In the genomic region with DNA sequence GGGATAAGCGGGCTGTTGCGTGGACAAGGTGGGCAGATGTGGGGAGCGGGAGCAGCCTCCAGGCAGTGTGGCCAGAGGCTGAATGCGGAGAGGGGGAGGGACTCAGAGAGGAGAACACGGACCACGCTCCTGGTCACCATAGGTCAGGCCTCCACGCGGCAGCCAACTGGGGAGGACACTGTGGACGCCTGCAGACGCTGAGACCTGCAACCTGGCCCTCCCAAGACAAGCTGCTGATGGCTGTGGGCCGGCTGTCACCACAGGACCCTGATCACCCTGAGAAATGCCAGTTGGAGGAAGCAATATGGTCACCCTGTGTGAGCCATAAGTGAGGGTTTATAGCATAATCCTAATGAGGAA, we compare ENCODE assay signal across 1 cellular context.
TF ChIP-seq lines count a peak whose summit lies in the region.

No MANE protein-coding gene starts in this region.

TF ChIP-seq in GM23338, 12 proteins besides CTCF, POLR2A, EP300 and RAD21 (continued from another document):
- TF ChIP-seq, protein P1, sequence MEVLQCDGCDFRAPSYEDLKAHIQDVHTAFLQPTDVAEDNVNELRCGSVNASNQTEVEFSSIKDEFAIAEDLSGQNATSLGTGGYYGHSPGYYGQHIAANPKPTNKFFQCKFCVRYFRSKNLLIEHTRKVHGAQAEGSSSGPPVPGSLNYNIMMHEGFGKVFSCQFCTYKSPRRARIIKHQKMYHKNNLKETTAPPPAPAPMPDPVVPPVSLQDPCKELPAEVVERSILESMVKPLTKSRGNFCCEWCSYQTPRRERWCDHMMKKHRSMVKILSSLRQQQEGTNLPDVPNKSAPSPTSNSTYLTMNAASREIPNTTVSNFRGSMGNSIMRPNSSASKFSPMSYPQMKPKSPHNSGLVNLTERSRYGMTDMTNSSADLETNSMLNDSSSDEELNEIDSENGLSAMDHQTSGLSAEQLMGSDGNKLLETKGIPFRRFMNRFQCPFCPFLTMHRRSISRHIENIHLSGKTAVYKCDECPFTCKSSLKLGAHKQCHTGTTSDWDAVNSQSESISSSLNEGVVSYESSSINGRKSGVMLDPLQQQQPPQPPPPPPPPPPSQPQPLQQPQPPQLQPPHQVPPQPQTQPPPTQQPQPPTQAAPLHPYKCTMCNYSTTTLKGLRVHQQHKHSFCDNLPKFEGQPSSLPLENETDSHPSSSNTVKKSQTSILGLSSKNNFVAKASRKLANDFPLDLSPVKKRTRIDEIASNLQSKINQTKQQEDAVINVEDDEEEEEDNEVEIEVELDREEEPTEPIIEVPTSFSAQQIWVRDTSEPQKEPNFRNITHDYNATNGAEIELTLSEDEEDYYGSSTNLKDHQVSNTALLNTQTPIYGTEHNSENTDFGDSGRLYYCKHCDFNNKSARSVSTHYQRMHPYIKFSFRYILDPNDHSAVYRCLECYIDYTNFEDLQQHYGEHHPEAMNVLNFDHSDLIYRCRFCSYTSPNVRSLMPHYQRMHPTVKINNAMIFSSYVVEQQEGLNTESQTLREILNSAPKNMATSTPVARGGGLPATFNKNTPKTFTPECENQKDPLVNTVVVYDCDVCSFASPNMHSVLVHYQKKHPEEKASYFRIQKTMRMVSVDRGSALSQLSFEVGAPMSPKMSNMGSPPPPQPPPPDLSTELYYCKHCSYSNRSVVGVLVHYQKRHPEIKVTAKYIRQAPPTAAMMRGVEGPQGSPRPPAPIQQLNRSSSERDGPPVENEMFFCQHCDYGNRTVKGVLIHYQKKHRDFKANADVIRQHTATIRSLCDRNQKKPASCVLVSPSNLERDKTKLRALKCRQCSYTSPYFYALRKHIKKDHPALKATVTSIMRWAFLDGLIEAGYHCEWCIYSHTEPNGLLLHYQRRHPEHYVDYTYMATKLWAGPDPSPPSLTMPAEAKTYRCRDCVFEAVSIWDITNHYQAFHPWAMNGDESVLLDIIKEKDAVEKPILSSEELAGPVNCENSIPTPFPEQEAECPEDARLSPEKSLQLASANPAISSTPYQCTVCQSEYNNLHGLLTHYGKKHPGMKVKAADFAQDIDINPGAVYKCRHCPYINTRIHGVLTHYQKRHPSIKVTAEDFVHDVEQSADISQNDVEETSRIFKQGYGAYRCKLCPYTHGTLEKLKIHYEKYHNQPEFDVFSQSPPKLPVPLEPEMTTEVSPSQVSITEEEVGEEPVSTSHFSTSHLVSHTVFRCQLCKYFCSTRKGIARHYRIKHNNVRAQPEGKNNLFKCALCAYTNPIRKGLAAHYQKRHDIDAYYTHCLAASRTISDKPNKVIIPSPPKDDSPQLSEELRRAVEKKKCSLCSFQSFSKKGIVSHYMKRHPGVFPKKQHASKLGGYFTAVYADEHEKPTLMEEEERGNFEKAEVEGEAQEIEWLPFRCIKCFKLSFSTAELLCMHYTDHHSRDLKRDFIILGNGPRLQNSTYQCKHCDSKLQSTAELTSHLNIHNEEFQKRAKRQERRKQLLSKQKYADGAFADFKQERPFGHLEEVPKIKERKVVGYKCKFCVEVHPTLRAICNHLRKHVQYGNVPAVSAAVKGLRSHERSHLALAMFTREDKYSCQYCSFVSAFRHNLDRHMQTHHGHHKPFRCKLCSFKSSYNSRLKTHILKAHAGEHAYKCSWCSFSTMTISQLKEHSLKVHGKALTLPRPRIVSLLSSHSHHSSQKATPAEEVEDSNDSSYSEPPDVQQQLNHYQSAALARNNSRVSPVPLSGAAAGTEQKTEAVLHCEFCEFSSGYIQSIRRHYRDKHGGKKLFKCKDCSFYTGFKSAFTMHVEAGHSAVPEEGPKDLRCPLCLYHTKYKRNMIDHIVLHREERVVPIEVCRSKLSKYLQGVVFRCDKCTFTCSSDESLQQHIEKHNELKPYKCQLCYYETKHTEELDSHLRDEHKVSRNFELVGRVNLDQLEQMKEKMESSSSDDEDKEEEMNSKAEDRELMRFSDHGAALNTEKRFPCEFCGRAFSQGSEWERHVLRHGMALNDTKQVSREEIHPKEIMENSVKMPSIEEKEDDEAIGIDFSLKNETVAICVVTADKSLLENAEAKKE (CRISPR knock-in tag; IDR thresholded peaks at IDR 0.05): no peak
- TF ChIP-seq, protein P2, sequence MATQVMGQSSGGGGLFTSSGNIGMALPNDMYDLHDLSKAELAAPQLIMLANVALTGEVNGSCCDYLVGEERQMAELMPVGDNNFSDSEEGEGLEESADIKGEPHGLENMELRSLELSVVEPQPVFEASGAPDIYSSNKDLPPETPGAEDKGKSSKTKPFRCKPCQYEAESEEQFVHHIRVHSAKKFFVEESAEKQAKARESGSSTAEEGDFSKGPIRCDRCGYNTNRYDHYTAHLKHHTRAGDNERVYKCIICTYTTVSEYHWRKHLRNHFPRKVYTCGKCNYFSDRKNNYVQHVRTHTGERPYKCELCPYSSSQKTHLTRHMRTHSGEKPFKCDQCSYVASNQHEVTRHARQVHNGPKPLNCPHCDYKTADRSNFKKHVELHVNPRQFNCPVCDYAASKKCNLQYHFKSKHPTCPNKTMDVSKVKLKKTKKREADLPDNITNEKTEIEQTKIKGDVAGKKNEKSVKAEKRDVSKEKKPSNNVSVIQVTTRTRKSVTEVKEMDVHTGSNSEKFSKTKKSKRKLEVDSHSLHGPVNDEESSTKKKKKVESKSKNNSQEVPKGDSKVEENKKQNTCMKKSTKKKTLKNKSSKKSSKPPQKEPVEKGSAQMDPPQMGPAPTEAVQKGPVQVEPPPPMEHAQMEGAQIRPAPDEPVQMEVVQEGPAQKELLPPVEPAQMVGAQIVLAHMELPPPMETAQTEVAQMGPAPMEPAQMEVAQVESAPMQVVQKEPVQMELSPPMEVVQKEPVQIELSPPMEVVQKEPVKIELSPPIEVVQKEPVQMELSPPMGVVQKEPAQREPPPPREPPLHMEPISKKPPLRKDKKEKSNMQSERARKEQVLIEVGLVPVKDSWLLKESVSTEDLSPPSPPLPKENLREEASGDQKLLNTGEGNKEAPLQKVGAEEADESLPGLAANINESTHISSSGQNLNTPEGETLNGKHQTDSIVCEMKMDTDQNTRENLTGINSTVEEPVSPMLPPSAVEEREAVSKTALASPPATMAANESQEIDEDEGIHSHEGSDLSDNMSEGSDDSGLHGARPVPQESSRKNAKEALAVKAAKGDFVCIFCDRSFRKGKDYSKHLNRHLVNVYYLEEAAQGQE (IDR thresholded peaks at IDR 0.05; ENCODE audit: unreplicated experiment): no peak
- no peak for TF ChIP-seq POLR2AphosphoS5 (IDR thresholded peaks at IDR 0.05; ENCODE audit: low read depth)
- TF ChIP-seq, protein P3, sequence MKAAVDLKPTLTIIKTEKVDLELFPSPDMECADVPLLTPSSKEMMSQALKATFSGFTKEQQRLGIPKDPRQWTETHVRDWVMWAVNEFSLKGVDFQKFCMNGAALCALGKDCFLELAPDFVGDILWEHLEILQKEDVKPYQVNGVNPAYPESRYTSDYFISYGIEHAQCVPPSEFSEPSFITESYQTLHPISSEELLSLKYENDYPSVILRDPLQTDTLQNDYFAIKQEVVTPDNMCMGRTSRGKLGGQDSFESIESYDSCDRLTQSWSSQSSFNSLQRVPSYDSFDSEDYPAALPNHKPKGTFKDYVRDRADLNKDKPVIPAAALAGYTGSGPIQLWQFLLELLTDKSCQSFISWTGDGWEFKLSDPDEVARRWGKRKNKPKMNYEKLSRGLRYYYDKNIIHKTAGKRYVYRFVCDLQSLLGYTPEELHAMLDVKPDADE (IDR thresholded peaks at IDR 0.05): no peak
- TF ChIP-seq EZH2phosphoT487 (IDR thresholded peaks at IDR 0.05; ENCODE audit: unreplicated experiment): no peak
- TF ChIP-seq STAT1 (IDR thresholded peaks at IDR 0.05; ENCODE audit: unreplicated experiment): no peak
- TF ChIP-seq NANOG (IDR thresholded peaks at IDR 0.05; ENCODE audit: borderline replicate concordance): no peak
- no peak for TF ChIP-seq EZH2 (IDR thresholded peaks at IDR 0.05; ENCODE audit: low read depth, unreplicated experiment)
- no peak for TF ChIP-seq ZNF114 (CRISPR knock-in tag; IDR thresholded peaks at IDR 0.05)
- no peak for TF ChIP-seq ZNF331 (CRISPR knock-in tag; IDR thresholded peaks at IDR 0.05; ENCODE audit: low read depth)
